ENCODE assay signal across 14 cellular contexts in the genomic region with DNA sequence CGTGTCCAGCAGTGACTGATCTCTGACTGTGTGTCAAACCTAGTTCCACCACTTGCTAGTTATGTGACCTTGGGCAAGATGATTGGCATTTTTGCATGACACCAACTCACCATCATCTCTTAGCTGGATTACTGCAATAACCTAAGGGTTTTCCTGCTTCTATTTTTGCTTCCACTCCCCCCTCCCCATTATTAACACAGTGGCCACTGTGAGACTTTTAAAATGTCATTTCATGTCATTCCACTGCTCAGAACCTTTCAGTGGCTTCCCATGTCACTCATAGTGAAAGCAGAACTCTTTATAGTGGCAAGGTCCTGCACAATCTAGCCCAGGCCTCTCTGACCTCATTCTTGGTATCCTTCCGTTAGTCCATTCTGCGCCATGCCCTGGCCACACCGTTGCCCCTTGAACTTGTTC. TPM values are rescaled to one million over a fixed set of nuclear protein-coding genes. Genes with fewer than 3 reads are reported as not detected.
DNase-seq lines count a peak whose midpoint lies in the region; ATAC-seq and TF ChIP-seq lines count a peak whose summit lies in the region.
"Had no signal": no experiment of that assay in that cellular context is flagged by ENCODE, and none has a peak within 500 bp of the region (broad histone marks: within the 10 kb centered on the region; RNA-seq: fewer than 3 reads in every experiment).

No MANE protein-coding gene starts in this region.

- H3K4me3 Mint-ChIP-seq in dendritic cell treated with granulocyte-macrophage colony-stimulating factor and Interleukin-4, amounts not matched to agents 40 ng/mL and 50 ng/mL, for 4 days: no peak overlapping the region
- no peak overlapping the region for H3K4me3 Mint-ChIP-seq in CD8-positive, alpha-beta T cell

- no peak for TF ChIP-seq EP300 in ovary (IDR thresholded peaks at IDR 0.05)

- H3K4me1 ChIP-seq in CD8-positive, alpha-beta T cell (ENCODE audit: insufficient read depth, low read length): peaks cover 27% of the 10 kb centered on the region
- no peaks in the 10 kb centered on the region for H3K4me1 ChIP-seq in ovary (ENCODE audit: insufficient read depth)
- H3K4me1 ChIP-seq: HAP-1 had no signal

- no peak overlapping the region for H3K4me3 ChIP-seq in CD8-positive, alpha-beta T cell (ENCODE audit: low read depth, low read length)
- H3K4me3 ChIP-seq in ovary: no peak overlapping the region
- H3K4me3 ChIP-seq: HAP-1 had no signal

- WGBS in ovary, 3 donors: 89 to 91% (median 90%) methylated on average over 4 of the region's 4 CpGs

- TF ChIP-seq CTCF in CD8-positive, alpha-beta T cell (IDR thresholded peaks at IDR 0.05): no peak
- no peak for TF ChIP-seq CTCF in ovary (IDR thresholded peaks at IDR 0.05)

- peaks cover 52% of the 10 kb centered on the region for H3K4me1 Mint-ChIP-seq in dendritic cell treated with granulocyte-macrophage colony-stimulating factor and Interleukin-4, amounts not matched to agents 40 ng/mL and 50 ng/mL, for 4 days (ENCODE audit: low read depth)
- peaks cover 60% of the 10 kb centered on the region for H3K4me1 Mint-ChIP-seq in CD8-positive, alpha-beta T cell (ENCODE audit: low read depth)

- no peaks in the 10 kb centered on the region for H3K9me3 Mint-ChIP-seq in dendritic cell treated with granulocyte-macrophage colony-stimulating factor and Interleukin-4, amounts not matched to agents 40 ng/mL and 50 ng/mL, for 4 days
- no peaks in the 10 kb centered on the region for H3K9me3 Mint-ChIP-seq in CD8-positive, alpha-beta T cell

- H3K36me3 ChIP-seq in CD8-positive, alpha-beta T cell (ENCODE audit: insufficient read depth, low read length): no peaks in the 10 kb centered on the region
- no peaks in the 10 kb centered on the region for H3K36me3 ChIP-seq in ovary
- H3K36me3 ChIP-seq: HAP-1, neutrophil had no signal

- CTCF ChIA-PET in CD8-positive, alpha-beta T cell (lab: Charles Lee): interaction anchor here (1.0 kb wide), 1 partner anchor 84 kb away, joined by 3 read pairs; no protein-coding TSS in a partner anchor

- no peaks in the 10 kb centered on the region for H3K27me3 ChIP-seq in CD8-positive, alpha-beta T cell (ENCODE audit: insufficient read depth, low read length)
- H3K27me3 ChIP-seq in ovary: no peaks in the 10 kb centered on the region
- H3K27me3 ChIP-seq: neutrophil had no signal

- intact Hi-C loops in dendritic cell treated with granulocyte-macrophage colony-stimulating factor and Interleukin-4, amounts not matched to agents 40 ng/mL and 50 ng/mL, for 4 days (cut with micrococcal nuclease): loop anchor here (1.0 kb wide), 1 partner anchor 13 kb away; no protein-coding TSS in a partner anchor
- intact Hi-C loops in CD8-positive, alpha-beta T cell (cut with DNase I, micrococcal nuclease): loop anchor here in 1 of 2 experiments (1.0 kb wide), 1 partner anchor 9 kb away; no protein-coding TSS in a partner anchor
- intact Hi-C loops in ovary (cut with DNase I): no loop called here

- no peaks in the 10 kb centered on the region for H3K9me3 ChIP-seq in CD8-positive, alpha-beta T cell (ENCODE audit: low read length)
- H3K9me3 ChIP-seq in ovary: no peaks in the 10 kb centered on the region
- H3K9me3 ChIP-seq: HAP-1, neutrophil had no signal

- H3K27ac ChIP-seq in CD8-positive, alpha-beta T cell (ENCODE audit: low read depth, low read length): no peak overlapping the region
- H3K27ac ChIP-seq in ovary: no peak overlapping the region
- H3K27ac ChIP-seq: neutrophil had no signal

- TF ChIP-seq POLR2A in ovary (IDR thresholded peaks at IDR 0.05): no peak

- no peak for DNase-seq in CD8-positive, alpha-beta T cell
- DNase-seq in superior temporal gyrus (ENCODE audit: extremely low spot score): no peak
- no peak for DNase-seq in mesenteric fat pad (ENCODE audit: low spot score)
- no peak for DNase-seq in ovary
- DNase-seq: activated CD4-positive, alpha-beta T cell treated with anti-CD3 and anti-CD28 coated beads, Interleukin-2, amount 50 U/mL, for 48 hours; NCI-H146; RPMI8226 had no signal

- H3K36me3 Mint-ChIP-seq in dendritic cell treated with granulocyte-macrophage colony-stimulating factor and Interleukin-4, amounts not matched to agents 40 ng/mL and 50 ng/mL, for 4 days (ENCODE audit: low read depth): no peaks in the 10 kb centered on the region
- no peaks in the 10 kb centered on the region for H3K36me3 Mint-ChIP-seq in CD8-positive, alpha-beta T cell

- ATAC-seq in GM18511 (IDR thresholded peaks at IDR 0.05; ENCODE audit: unreplicated experiment) (peak; percentile 94), GM21360 (IDR thresholded peaks at IDR 0.05; ENCODE audit: unreplicated experiment) (peak; percentile 83), HG03066 (IDR thresholded peaks at IDR 0.05; ENCODE audit: low read depth, unreplicated experiment) (peak; percentile 90)
- ATAC-seq in CD8-positive, alpha-beta T cell: no peak

- H3K27ac Mint-ChIP-seq in dendritic cell treated with granulocyte-macrophage colony-stimulating factor and Interleukin-4, amounts not matched to agents 40 ng/mL and 50 ng/mL, for 4 days: peak overlapping the region; percentile 68
- no peak overlapping the region for H3K27ac Mint-ChIP-seq in CD8-positive, alpha-beta T cell

- POLR2A ChIA-PET in CD8-positive, alpha-beta T cell (lab: Charles Lee): interaction anchor here (0.9 kb wide), 1 partner anchor 12 kb away, joined by 3 read pairs; no protein-coding TSS in a partner anchor

- peaks cover 3% of the 10 kb centered on the region for H3K27me3 Mint-ChIP-seq in dendritic cell treated with granulocyte-macrophage colony-stimulating factor and Interleukin-4, amounts not matched to agents 40 ng/mL and 50 ng/mL, for 4 days
- no peaks in the 10 kb centered on the region for H3K27me3 Mint-ChIP-seq in CD8-positive, alpha-beta T cell (ENCODE audit: low read depth)

RNA-seq across cellular contexts. Expression of gene TNIP3, which starts 4.8 kb away (rescaled TPM):
- under 1 TPM; 0.62 to 1.00 TPM for total RNA-seq in CD8-positive, alpha-beta T cell
- total RNA-seq in mesenteric fat pad (0.16 TPM), ovary (under 1 TPM in 3 of 7 donors, not detected in 4; 0.12 to 0.60 (median 0.15) TPM)
- under 1 TPM; 0.05 to 0.15 TPM for polyA plus RNA-seq in ovary
- total RNA-seq: endothelial cell of umbilical vein had no signal
- polyA plus RNA-seq: endothelial cell of umbilical vein had no signal
